13 cellular contexts compared by ENCODE assay signal in genomic region chr3:78894787-78895186, GRCh38.
"Had no signal": no experiment of that assay in that cellular context is flagged by ENCODE, and none has a peak within 500 bp of the region (broad histone marks: within the 10 kb centered on the region; RNA-seq: fewer than 3 reads in every experiment).

No MANE protein-coding gene starts in this region.

- H3K27me3 ChIP-seq: brain microvascular endothelial cell, left lung, right atrium auricular region, transverse colon had no signal

- H3K36me3 ChIP-seq: brain microvascular endothelial cell, left lung, right atrium auricular region, transverse colon had no signal

- H3K4me3 ChIP-seq: left lung, right atrium auricular region, skin epidermis, transverse colon had no signal

- H3K27ac ChIP-seq: brain microvascular endothelial cell, left lung, parathyroid adenoma, right atrium auricular region, skin epidermis, transverse colon had no signal

- DNase-seq: activated CD4-positive, alpha-beta T cell treated with anti-CD3 and anti-CD28 coated beads, Interleukin-2, amount 50 U/mL, for 48 hours; activated CD4-positive, CD25-positive, alpha-beta regulatory T cell treated with anti-CD3 and anti-CD28 coated beads, Interleukin-2, amount 50 U/mL, for 72 hours; activated CD8-positive, alpha-beta memory T cell treated with anti-CD3 and anti-CD28 coated beads, Interleukin-2, amount 10 ng/mL, durations not matched to agents 7 days and 5 days; activated effector memory CD4-positive, alpha-beta T cell treated with Interleukin-2 at 50 U/mL for 16 hours; activated T-cell treated with anti-CD3 and anti-CD28 coated beads, Interleukin-2, amount 50 U/mL, for 24 hours; cerebellar nuclear complex; islet precursor cell; left lung; transverse colon had no signal

- H3K9me3 ChIP-seq: left lung, right atrium auricular region, transverse colon had no signal

- H3K4me1 ChIP-seq: parathyroid adenoma, right atrium auricular region, transverse colon had no signal

- H3K9ac ChIP-seq: parathyroid adenoma had no signal
